In genomic region chr3:110732420-110732819, GRCh38 we compare ENCODE assay signal across 3 cellular contexts.
TF ChIP-seq lines count a peak whose summit lies in the region.

No MANE protein-coding gene starts in this region.

TF ChIP-seq in liver, 16 proteins besides CTCF, POLR2A, EP300 and RAD21 (continued from another document):
- TF ChIP-seq SP1 (IDR thresholded peaks at IDR 0.05) = peak; percentile 8
- TF ChIP-seq YY1 (IDR thresholded peaks at IDR 0.05) = no peak
- TF ChIP-seq REST (IDR thresholded peaks at IDR 0.05) = no peak
- no peak for TF ChIP-seq TAF1 (conservative IDR thresholded peaks at IDR 0.05)
- no peak for TF ChIP-seq HNF4G (IDR thresholded peaks at IDR 0.05)
- TF ChIP-seq ZBTB33 (IDR thresholded peaks at IDR 0.05) = no peak
- TF ChIP-seq RXRA (IDR thresholded peaks at IDR 0.05) = no peak
- TF ChIP-seq GABPA (IDR thresholded peaks at IDR 0.05 in 1 of 2, conservative IDR thresholded peaks at IDR 0.05 in 1 of 2) = no peak
- no peak for TF ChIP-seq EGR1 (IDR thresholded peaks at IDR 0.05; ENCODE audit: low read depth in 2 of 2)
- no peak for TF ChIP-seq ATF3 (IDR thresholded peaks at IDR 0.05)
- no peak for TF ChIP-seq FOXA2 (IDR thresholded peaks at IDR 0.05)
- no peak for TF ChIP-seq NR2F2 (IDR thresholded peaks at IDR 0.05)

TF ChIP-seq in HepG2, 621 proteins besides CTCF, POLR2A, EP300 and RAD21 (continued from another document and continues in another):
- TF ChIP-seq PREB (CRISPR knock-in tag; IDR thresholded peaks at IDR 0.05) = no peak
- no peak for TF ChIP-seq SMAD3 (CRISPR knock-in tag; IDR thresholded peaks at IDR 0.05)
- no peak for TF ChIP-seq ZNF460 (CRISPR knock-in tag; IDR thresholded peaks at IDR 0.05; ENCODE audit: borderline replicate concordance)
- TF ChIP-seq PITX1 (CRISPR knock-in tag; IDR thresholded peaks at IDR 0.05) = no peak
- TF ChIP-seq KLF11 (CRISPR knock-in tag; IDR thresholded peaks at IDR 0.05) = no peak
- TF ChIP-seq HNF4G (IDR thresholded peaks at IDR 0.05; ENCODE audit: borderline replicate concordance, low read depth, low read length) = no peak
- TF ChIP-seq HNF4G (CRISPR knock-in tag; IDR thresholded peaks at IDR 0.05; ENCODE audit: borderline replicate concordance, low read depth) = no peak
- no peak for TF ChIP-seq EHMT2 (IDR thresholded peaks at IDR 0.05; ENCODE audit: borderline replicate concordance, low read depth, low read length)
- TF ChIP-seq STAT6 (CRISPR knock-in tag; IDR thresholded peaks at IDR 0.05; ENCODE audit: borderline replicate concordance) = no peak
- no peak for TF ChIP-seq TAF15 (IDR thresholded peaks at IDR 0.05; ENCODE audit: low read depth, low read length, poor library complexity, severe bottlenecking)
- no peak for TF ChIP-seq ZNF234 (CRISPR knock-in tag; conservative IDR thresholded peaks at IDR 0.05)
- no peak for TF ChIP-seq ZNF232 (CRISPR knock-in tag; IDR thresholded peaks at IDR 0.05; ENCODE audit: borderline replicate concordance)
- no peak for TF ChIP-seq ZNF639 (CRISPR knock-in tag; conservative IDR thresholded peaks at IDR 0.05)
- TF ChIP-seq MAX (IDR thresholded peaks at IDR 0.05) = no peak
- no peak for TF ChIP-seq ZFP41 (CRISPR knock-in tag; IDR thresholded peaks at IDR 0.05; ENCODE audit: borderline replicate concordance)
- no peak for TF ChIP-seq ZNF569 (CRISPR knock-in tag; IDR thresholded peaks at IDR 0.05; ENCODE audit: borderline replicate concordance)

TF ChIP-seq in GM23338, 12 proteins besides CTCF, POLR2A, EP300 and RAD21 (continued from another document):
- no peak for TF ChIP-seq STAT1 (IDR thresholded peaks at IDR 0.05; ENCODE audit: unreplicated experiment)
- no peak for TF ChIP-seq NANOG (IDR thresholded peaks at IDR 0.05; ENCODE audit: borderline replicate concordance)
- TF ChIP-seq POLR2AphosphoS5 (IDR thresholded peaks at IDR 0.05; ENCODE audit: low read depth) = no peak
- no peak for TF ChIP-seq ETS1 (IDR thresholded peaks at IDR 0.05)
- no peak for TF ChIP-seq ZNF114 (CRISPR knock-in tag; IDR thresholded peaks at IDR 0.05)
- TF ChIP-seq ZNF462 (CRISPR knock-in tag; IDR thresholded peaks at IDR 0.05) = no peak
- no peak for TF ChIP-seq EZH2phosphoT487 (IDR thresholded peaks at IDR 0.05; ENCODE audit: unreplicated experiment)
- no peak for TF ChIP-seq EZH2 (IDR thresholded peaks at IDR 0.05; ENCODE audit: low read depth, unreplicated experiment)
- TF ChIP-seq CREB1 (CRISPR knock-in tag; IDR thresholded peaks at IDR 0.05; ENCODE audit: low read depth) = no peak
- no peak for TF ChIP-seq REST (IDR thresholded peaks at IDR 0.05; ENCODE audit: unreplicated experiment)
